In the genomic region with DNA sequence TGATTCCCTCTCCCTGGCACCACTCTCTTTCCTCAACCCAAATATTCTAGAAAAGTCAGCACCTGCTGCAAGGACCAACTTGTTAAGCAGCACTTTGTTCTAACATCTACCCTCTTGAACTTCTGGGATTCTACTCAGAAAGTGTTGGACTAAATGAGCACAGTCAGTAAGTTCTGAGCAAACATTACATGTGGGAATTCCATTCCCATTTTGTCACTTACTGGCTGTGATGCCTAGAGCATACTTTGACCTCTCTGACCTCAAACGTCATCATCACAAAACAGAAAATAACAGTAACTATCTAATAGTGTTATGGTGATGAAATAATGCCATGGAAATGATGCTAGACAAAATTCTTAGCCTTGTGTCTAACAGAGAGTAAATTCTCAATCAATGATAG, we compare ENCODE assay signal across 14 cellular contexts.
"Had no signal": no experiment of that assay in that cellular context is flagged by ENCODE, and none has a peak within 500 bp of the region (broad histone marks: within the 10 kb centered on the region; RNA-seq: fewer than 3 reads in every experiment).

No MANE protein-coding gene starts in this region.

- H3K4me1 ChIP-seq: colonic mucosa, psoas muscle, transverse colon had no signal

- DNase-seq: activated effector memory CD4-positive, alpha-beta T cell treated with anti-CD3 and anti-CD28 coated beads, Interleukin-2, amount 50 U/mL, for 16 hours; activated naive CD8-positive, alpha-beta T cell treated with anti-CD3 and anti-CD28 coated beads, Interleukin-2, amount 10 ng/mL, durations not matched to agents 7 days and 5 days; activated T-cell treated with anti-CD3 and anti-CD28 coated beads, Interleukin-2, amount 50 U/mL, for 24 hours; aorta; colonic mucosa; psoas muscle; sigmoid colon; stimulated activated CD4-positive, alpha-beta T cell treated with anti-CD3 and anti-CD28 coated beads, Interleukin-12 subunit alpha, Interleukin-12 subunit beta, amount 100 ng/mL, for 4 hours; stimulated activated naive CD4-positive, alpha-beta T cell; substantia nigra; T-helper 2 cell; transverse colon had no signal

- H3K4me3 ChIP-seq: colonic mucosa, psoas muscle, sigmoid colon, transverse colon had no signal

- H3K4me3 Mint-ChIP-seq: activated naive CD8-positive, alpha-beta T cell treated with anti-CD3 and anti-CD28 coated beads, Interleukin-2, amount 10 ng/mL, durations not matched to agents 7 days and 5 days; activated T-cell treated with anti-CD3 and anti-CD28 coated beads, Interleukin-2, amount 50 U/mL, for 24 hours; nephron had no signal

- H3K27me3 ChIP-seq: colonic mucosa, sigmoid colon, transverse colon had no signal

- H3K27ac Mint-ChIP-seq: activated naive CD8-positive, alpha-beta T cell treated with anti-CD3 and anti-CD28 coated beads, Interleukin-2, amount 10 ng/mL, durations not matched to agents 7 days and 5 days; activated T-cell treated with anti-CD3 and anti-CD28 coated beads, Interleukin-2, amount 50 U/mL, for 24 hours; nephron had no signal

- ATAC-seq: left lobe of liver, psoas muscle had no signal

- H3K9me3 Mint-ChIP-seq: activated naive CD8-positive, alpha-beta T cell treated with anti-CD3 and anti-CD28 coated beads, Interleukin-2, amount 10 ng/mL, durations not matched to agents 7 days and 5 days; activated T-cell treated with anti-CD3 and anti-CD28 coated beads, Interleukin-2, amount 50 U/mL, for 24 hours; nephron had no signal

- H3K27me3 Mint-ChIP-seq: activated naive CD8-positive, alpha-beta T cell treated with anti-CD3 and anti-CD28 coated beads, Interleukin-2, amount 10 ng/mL, durations not matched to agents 7 days and 5 days; activated T-cell treated with anti-CD3 and anti-CD28 coated beads, Interleukin-2, amount 50 U/mL, for 24 hours had no signal

- H3K4me1 Mint-ChIP-seq: activated naive CD8-positive, alpha-beta T cell treated with anti-CD3 and anti-CD28 coated beads, Interleukin-2, amount 10 ng/mL, durations not matched to agents 7 days and 5 days had no signal

- H3K9me3 ChIP-seq: colonic mucosa, psoas muscle, sigmoid colon, transverse colon had no signal

- H3K36me3 Mint-ChIP-seq: activated naive CD8-positive, alpha-beta T cell treated with anti-CD3 and anti-CD28 coated beads, Interleukin-2, amount 10 ng/mL, durations not matched to agents 7 days and 5 days had no signal

- H3K36me3 ChIP-seq: colonic mucosa, sigmoid colon, transverse colon had no signal

- H3K27ac ChIP-seq: colonic mucosa, psoas muscle, transverse colon had no signal
